In the genomic region with DNA sequence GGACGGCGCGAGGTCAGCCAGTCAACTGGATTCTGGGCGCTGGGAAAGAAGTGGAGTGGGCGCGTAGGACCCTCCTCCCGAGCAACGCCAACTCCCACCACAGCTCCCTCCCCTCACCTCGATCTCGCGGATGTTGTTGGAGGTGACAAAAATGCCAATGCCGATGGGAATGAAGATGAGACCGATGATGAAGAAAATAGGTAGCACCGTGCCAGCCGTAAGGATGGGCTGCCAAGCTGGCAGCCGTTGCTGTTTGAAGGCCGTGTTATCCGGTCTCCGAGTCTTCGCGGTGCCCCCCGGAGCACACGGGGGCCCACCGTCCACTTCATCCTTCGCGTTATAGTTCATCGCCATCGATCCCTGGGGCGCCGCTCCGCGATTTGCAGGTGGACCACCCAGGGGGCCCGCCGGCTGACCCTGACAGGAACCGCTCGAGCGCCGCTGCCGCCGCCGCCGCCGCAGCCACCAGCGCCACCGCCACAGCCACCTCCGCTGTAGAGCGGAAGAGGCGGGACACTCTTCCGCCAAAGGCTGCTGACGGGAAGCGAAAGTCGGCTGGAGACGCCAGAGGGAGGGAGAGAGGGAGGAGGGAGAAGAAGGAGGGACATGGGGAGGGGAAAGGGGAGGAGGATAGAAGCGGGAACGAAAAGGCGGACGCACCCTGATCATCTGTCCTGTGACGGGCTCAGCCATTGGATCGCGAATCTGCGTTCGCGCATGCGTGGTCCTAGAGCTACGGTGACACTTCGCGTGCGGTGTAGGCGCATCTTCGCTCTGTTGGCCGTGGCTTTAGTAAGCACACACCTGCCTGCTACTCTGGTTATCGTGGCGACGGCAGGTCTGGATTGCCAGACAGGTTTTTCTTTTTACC, we compare ENCODE assay signal across 8 cellular contexts. TPM values are rescaled to one million over a fixed set of nuclear protein-coding genes. Genes with fewer than 3 reads are reported as not detected.
DNase-seq lines count a peak whose midpoint lies in the region; ATAC-seq and TF ChIP-seq lines count a peak whose summit lies in the region.

Gene TMEM30A (minus strand): TSS at position 508 of the 871 bp plus-strand sequence. CDS start 154 bp downstream, at position 354.

- H3K9me3 Mint-ChIP-seq in Calu3 (ENCODE audit: low read depth, unreplicated experiment) (no peaks in the 10 kb centered on the region), endodermal cell (no peaks in the 10 kb centered on the region)
- no peaks in the 10 kb centered on the region for H3K9me3 Mint-ChIP-seq in activated CD8-positive, alpha-beta memory T cell treated with anti-CD3 and anti-CD28 coated beads, Interleukin-2, amount 10 ng/mL, durations not matched to agents 7 days and 5 days (ENCODE audit: low read depth)

- peak within 1 kb of the TSS; percentile 54 for H3K9ac ChIP-seq in HUES48 (ENCODE audit: low read depth, low read length)
- H3K9ac ChIP-seq in NT2/D1 (ENCODE audit: insufficient read length, low read depth), result peak within 1 kb of the TSS; percentile 88
- H3K9ac ChIP-seq in endodermal cell (ENCODE audit: extremely low read depth, low read length, poor library complexity, severe bottlenecking), result peak within 1 kb of the TSS; percentile 64
- H3K9ac ChIP-seq in mesenchymal stem cell (ENCODE audit: low read length), result peak within 1 kb of the TSS; percentile 98

- H3K4me2 ChIP-seq in mesenchymal stem cell (ENCODE audit: low read length, poor library complexity, severe bottlenecking), result peak within 1 kb of the TSS; percentile 78

- H3K4me1 Mint-ChIP-seq in Calu3 (ENCODE audit: low read depth, unreplicated experiment), result peaks cover 13% of the 10 kb centered on the region
- peaks cover 46% of the 10 kb centered on the region for H3K4me1 Mint-ChIP-seq in activated CD8-positive, alpha-beta memory T cell treated with anti-CD3 and anti-CD28 coated beads, Interleukin-2, amount 10 ng/mL, durations not matched to agents 7 days and 5 days
- H3K4me1 Mint-ChIP-seq in endodermal cell, result peaks cover 19% of the 10 kb centered on the region

- H3K27ac Mint-ChIP-seq in Calu3 (ENCODE audit: unreplicated experiment) (no peak within 1 kb of the TSS), endodermal cell (no peak within 1 kb of the TSS)
- H3K27ac Mint-ChIP-seq in activated CD8-positive, alpha-beta memory T cell treated with anti-CD3 and anti-CD28 coated beads, Interleukin-2, amount 10 ng/mL, durations not matched to agents 7 days and 5 days, result no peak within 1 kb of the TSS

- H3K4me1 ChIP-seq in HUES48 (ENCODE audit: control insufficient read depth, insufficient read depth, low read length) (peaks cover 35% of the 10 kb centered on the region), NT2/D1 (ENCODE audit: insufficient read depth, insufficient read length) (no peaks in the 10 kb centered on the region), endodermal cell (ENCODE audit: control insufficient read depth, insufficient read depth, low read length) (peaks cover 2% of the 10 kb centered on the region), mesenchymal stem cell (ENCODE audit: control insufficient read depth, insufficient read depth, low read depth, low read length) (peaks cover 3% of the 10 kb centered on the region)

- no peak within 1 kb of the TSS for H2AK5ac ChIP-seq in mesenchymal stem cell (ENCODE audit: low read length, severe bottlenecking)

- H3K9me3 ChIP-seq in HUES48 (ENCODE audit: control insufficient read depth, insufficient read depth, low read length) (no peaks in the 10 kb centered on the region), NT2/D1 (ENCODE audit: insufficient read depth, low read length) (no peaks in the 10 kb centered on the region), endodermal cell (ENCODE audit: control insufficient read depth, low read length) (no peaks in the 10 kb centered on the region), mesenchymal stem cell (ENCODE audit: control insufficient read depth, low read length) (no peaks in the 10 kb centered on the region)

- H3K36me3 Mint-ChIP-seq in Calu3 (ENCODE audit: insufficient read depth, unreplicated experiment) (peaks cover 4% of the 10 kb centered on the region), endodermal cell (ENCODE audit: low read depth) (no peaks in the 10 kb centered on the region)
- H3K36me3 Mint-ChIP-seq in activated CD8-positive, alpha-beta memory T cell treated with anti-CD3 and anti-CD28 coated beads, Interleukin-2, amount 10 ng/mL, durations not matched to agents 7 days and 5 days, result peaks cover 6% of the 10 kb centered on the region

- H3K14ac ChIP-seq in mesenchymal stem cell (ENCODE audit: low read length in 2 of 2), result peak within 1 kb of the TSS in 1 of 2 experiments; percentile 44

- peak; percentile 91 for ATAC-seq in GM21423 (IDR thresholded peaks at IDR 0.05; ENCODE audit: unreplicated experiment)
- ATAC-seq in activated CD8-positive, alpha-beta memory T cell treated with anti-CD3 and anti-CD28 coated beads, Interleukin-2, amount 10 ng/mL, durations not matched to agents 7 days and 5 days, result peak; percentile 95

- BruUV-seq in Calu3 (replicated peaks; lab: Mats Ljungman, UMichigan), result no TSS peak

- 0% methylated on average over 42 to 74 of the region's 74 CpGs for WGBS in endodermal cell (ENCODE audit: insufficient coverage in 1 of 2, insufficient read length in 1 of 2), 2 experiments
- under 1% methylated on average over 70 of the region's 74 CpGs for WGBS in mesenchymal stem cell

- peak within 1 kb of the TSS; percentile 34 for H2BK120ac ChIP-seq in mesenchymal stem cell (ENCODE audit: low read depth, low read length)

- H3K27me3 Mint-ChIP-seq in Calu3 (ENCODE audit: unreplicated experiment) (no peaks in the 10 kb centered on the region), endodermal cell (ENCODE audit: insufficient read depth) (no peaks in the 10 kb centered on the region)
- H3K27me3 Mint-ChIP-seq in activated CD8-positive, alpha-beta memory T cell treated with anti-CD3 and anti-CD28 coated beads, Interleukin-2, amount 10 ng/mL, durations not matched to agents 7 days and 5 days, result no peaks in the 10 kb centered on the region

- H3K4me3 Mint-ChIP-seq in Calu3 (ENCODE audit: low read depth, unreplicated experiment), result no peak within 1 kb of the TSS
- no peak within 1 kb of the TSS for H3K4me3 Mint-ChIP-seq in activated CD8-positive, alpha-beta memory T cell treated with anti-CD3 and anti-CD28 coated beads, Interleukin-2, amount 10 ng/mL, durations not matched to agents 7 days and 5 days
- no peak within 1 kb of the TSS for H3K4me3 Mint-ChIP-seq in endodermal cell

- H2BK15ac ChIP-seq in mesenchymal stem cell (ENCODE audit: low read depth, poor library complexity, severe bottlenecking), result no peak within 1 kb of the TSS

- peaks cover 4% of the 10 kb centered on the region for H3K79me1 ChIP-seq in mesenchymal stem cell (replicated peaks; ENCODE audit: low read length, poor library complexity, severe bottlenecking)

- H4K91ac ChIP-seq in mesenchymal stem cell (ENCODE audit: low read length), result peak within 1 kb of the TSS; percentile 52

- TF ChIP-seq CTCF in Calu3 (IDR thresholded peaks at IDR 0.05; ENCODE audit: unreplicated experiment) (no peak), endodermal cell (conservative IDR thresholded peaks at IDR 0.05) (no peak)

- no peak within 1 kb of the TSS for H2BK5ac ChIP-seq in mesenchymal stem cell (ENCODE audit: low read depth, low read length, poor library complexity, severe bottlenecking)

- peak within 1 kb of the TSS; percentile 90 to 91 for H3K18ac ChIP-seq in mesenchymal stem cell (ENCODE audit: low read depth in 1 of 2, low read length in 2 of 2)

- peak within 1 kb of the TSS; percentile 81 for H4K8ac ChIP-seq in mesenchymal stem cell (ENCODE audit: low read length)

- H3K4me3 ChIP-seq in HUES48 (ENCODE audit: low read depth, low read length), result peak within 1 kb of the TSS; percentile 99
- peak within 1 kb of the TSS; percentile 95 for H3K4me3 ChIP-seq in NT2/D1 (ENCODE audit: insufficient read length, low read depth)
- H3K4me3 ChIP-seq in endodermal cell (ENCODE audit: low read length), result peak within 1 kb of the TSS; percentile 86
- H3K4me3 ChIP-seq in mesenchymal stem cell (ENCODE audit: insufficient read depth in 1 of 2, low read depth in 1 of 2, low read length in 2 of 2), result peak within 1 kb of the TSS; percentile 86 to 99

- CTCF ChIA-PET in Calu3 (lab: Charles Lee), result interaction anchor here (0.6 to 1.5 kb wide), 5 partner anchors 13 to 216 kb away, joined by 3 to 5 read pairs (median 4); no protein-coding TSS in a partner anchor
- CTCF ChIA-PET in activated CD8-positive, alpha-beta memory T cell treated with anti-CD3 and anti-CD28 coated beads, Interleukin-2, amount 10 ng/mL, durations not matched to agents 7 days and 5 days (lab: Charles Lee), result interaction anchor here (0.8 to 1.9 kb wide), 7 partner anchors 9 to 41 kb away, joined by 4 to 6 read pairs (median 5); partner anchors contain the start of gene COX7A2

- peak within 1 kb of the TSS; percentile 61 to 87 for H3K4ac ChIP-seq in mesenchymal stem cell (ENCODE audit: low read depth in 1 of 2, low read length in 2 of 2)

- intact Hi-C loops in Calu3 (cut with micrococcal nuclease; ENCODE audit: unreplicated experiment), result loop anchor here (2.0 kb wide), 1 partner anchor 18 kb away; no protein-coding TSS in a partner anchor

- H3K27ac ChIP-seq in HUES48 (ENCODE audit: low read depth, low read length) (peak within 1 kb of the TSS; percentile 84), endodermal cell (ENCODE audit: low read depth, low read length) (peak within 1 kb of the TSS; percentile 59), mesenchymal stem cell (ENCODE audit: low read length, poor library complexity, severe bottlenecking) (peak within 1 kb of the TSS; percentile 68)

- no peaks in the 10 kb centered on the region for H3K27me3 ChIP-seq in HUES48 (ENCODE audit: control insufficient read depth, insufficient read depth, low read length)
- H3K27me3 ChIP-seq in NT2/D1 (ENCODE audit: insufficient read depth, insufficient read length), result no peaks in the 10 kb centered on the region
- no peaks in the 10 kb centered on the region for H3K27me3 ChIP-seq in endodermal cell (ENCODE audit: control insufficient read depth, insufficient read depth, low read length, poor library complexity, severe bottlenecking)
- H3K27me3 ChIP-seq in mesenchymal stem cell (ENCODE audit: control insufficient read depth in 1 of 2, insufficient read depth in 1 of 2, low read length in 2 of 2), result no peaks in the 10 kb centered on the region

- DNase-seq in Calu3 (peak; percentile 96), NT2/D1 (ENCODE audit: low read depth, low spot score) (peak; percentile 94), endodermal cell (peak; percentile 99), mesenchymal stem cell (peak; percentile 100)
- peak; percentile 98 for DNase-seq in activated CD8-positive, alpha-beta memory T cell treated with anti-CD3 and anti-CD28 coated beads, Interleukin-2, amount 10 ng/mL, durations not matched to agents 7 days and 5 days
- peak; percentile 91 for DNase-seq in stimulated activated CD8-positive, alpha-beta memory T cell treated with anti-CD3 and anti-CD28 coated beads, Interleukin-12 subunit alpha, Interleukin-12 subunit beta, amount 100 ng/mL, for 4 hours (ENCODE audit: low read depth)

- peak within 1 kb of the TSS; percentile 78 for H2AFZ ChIP-seq in mesenchymal stem cell (ENCODE audit: low read depth, low read length)

- peak within 1 kb of the TSS; percentile 64 to 89 for H3K23ac ChIP-seq in mesenchymal stem cell (ENCODE audit: low read length in 2 of 2)

- H3K36me3 ChIP-seq in HUES48 (ENCODE audit: control insufficient read depth, insufficient read depth, low read length) (no peaks in the 10 kb centered on the region), NT2/D1 (ENCODE audit: insufficient read depth, insufficient read length, low read length) (no peaks in the 10 kb centered on the region), endodermal cell (ENCODE audit: control insufficient read depth, insufficient read depth, low read length) (no peaks in the 10 kb centered on the region), mesenchymal stem cell (ENCODE audit: control insufficient read depth in 1 of 2, insufficient read depth in 2 of 2, low read depth in 1 of 2, low read length in 2 of 2) (no peaks in the 10 kb centered on the region)

- H2BK12ac ChIP-seq in mesenchymal stem cell (ENCODE audit: low read length in 2 of 2), result peak within 1 kb of the TSS in 1 of 2 experiments; percentile 43

RNA-seq across cellular contexts. Expression of gene TMEM30A, which starts in this region (rescaled TPM):
- total RNA-seq in Calu3 (2022) (105 and 141 TPM in 2 replicates), endodermal cell (10 to 100 TPM; 47.7 to 59.4 TPM)
- 10 to 100 TPM; 39.9 to 54.4 TPM for total RNA-seq in activated CD8-positive, alpha-beta memory T cell treated with anti-CD3 and anti-CD28 coated beads, Interleukin-2, amount 10 ng/mL, durations not matched to agents 7 days and 5 days
- polyA plus RNA-seq in endodermal cell (2013, experiment 1 of 2), result 70.9 TPM
- polyA plus RNA-seq in endodermal cell (2013, experiment 2 of 2), result 74.4 TPM
- polyA plus RNA-seq in mesenchymal stem cell (2013, experiment 1 of 2), result 154 TPM
- 164 TPM for polyA plus RNA-seq in mesenchymal stem cell (2013, experiment 2 of 2)

Comparison
In these comparisons a context has a peak if more than half of its experiments do, and no peak if none do; other contexts are left out.
1. Peak in every context shown above with its lines: DNase-seq, ATAC-seq, H3K4me3 ChIP-seq and H3K27ac ChIP-seq.